Comparison of ENCODE assay signal across 9 cellular contexts in the genomic region with DNA sequence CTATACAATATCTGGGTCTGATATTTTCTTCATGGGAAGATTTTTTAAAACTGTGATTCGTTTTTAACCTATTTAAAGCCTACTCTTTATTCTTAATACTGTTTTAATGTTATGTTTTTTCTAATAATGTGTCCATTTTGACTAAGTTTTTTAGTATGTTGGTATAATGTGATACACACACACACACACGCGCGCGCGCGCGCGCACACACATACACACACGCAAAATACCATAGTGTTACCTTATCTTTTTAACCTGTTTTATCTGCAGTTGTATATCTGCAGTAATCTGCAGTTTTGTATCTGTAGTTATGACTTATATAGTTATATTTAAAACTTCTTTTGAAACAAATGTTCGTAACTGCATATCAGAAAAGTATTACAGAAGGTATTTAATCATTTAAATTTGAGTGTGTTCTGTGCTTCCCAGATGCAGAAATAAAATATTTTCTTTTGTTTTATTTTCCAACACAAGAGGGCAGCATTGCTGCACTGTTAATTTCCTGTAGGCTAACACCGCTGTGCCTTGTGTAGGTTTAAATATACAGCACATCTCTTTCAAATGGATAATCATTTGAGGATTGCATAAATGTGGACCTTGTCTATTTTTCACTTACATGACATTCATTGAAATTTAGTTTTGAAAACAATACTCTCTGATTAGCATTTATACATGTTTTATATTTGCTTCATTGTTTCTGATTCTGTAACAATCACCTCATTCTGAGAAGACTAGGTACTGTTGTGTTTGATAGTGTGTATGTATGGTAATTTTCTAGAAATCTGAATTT.
DNase-seq lines count a peak whose midpoint lies in the region; ATAC-seq and TF ChIP-seq lines count a peak whose summit lies in the region.
"Had no signal": no experiment of that assay in that cellular context is flagged by ENCODE, and none has a peak within 500 bp of the region (broad histone marks: within the 10 kb centered on the region; RNA-seq: fewer than 3 reads in every experiment).

No MANE protein-coding gene starts in this region.

- TF ChIP-seq CTCF in AG09309 (IDR thresholded peaks at IDR 0.05; ENCODE audit: control insufficient read depth, insufficient read depth, low read depth, low read length, missing control alignments): peak; percentile 59
- peak; percentile 56 to 90 (median 76) for TF ChIP-seq CTCF in heart left ventricle (IDR thresholded peaks at IDR 0.05)
- peak; percentile 63 to 78 (median 68) for TF ChIP-seq CTCF in gastrocnemius medialis (IDR thresholded peaks at IDR 0.05 in 4 of 5, conservative IDR thresholded peaks at IDR 0.05 in 1 of 5)

- H3K27me3 ChIP-seq in heart left ventricle (no peaks in the 10 kb centered on the region), gastrocnemius medialis (no peaks in the 10 kb centered on the region)
- H3K27me3 ChIP-seq: SJSA1 had no signal

- H3K27ac ChIP-seq in heart left ventricle: no peak overlapping the region
- no peak overlapping the region for H3K27ac ChIP-seq in gastrocnemius medialis
- H3K27ac ChIP-seq: SJSA1 had no signal

- in situ Hi-C loops in gastrocnemius medialis (cut with MboI; ENCODE audit: low sequenced_read_pairs in 4 of 4): loop anchor here in 2 of 4 donors (10.0 to 25.0 kb wide), 2 partner anchors 486 to 504 kb away; no protein-coding TSS in a partner anchor

- TF ChIP-seq POLR2A in heart left ventricle (IDR thresholded peaks at IDR 0.05) (no peak), gastrocnemius medialis (IDR thresholded peaks at IDR 0.05) (no peak)

- ATAC-seq in HG02870 (IDR thresholded peaks at IDR 0.05; ENCODE audit: unreplicated experiment) (peak; percentile 77), heart left ventricle (peak in 2 of 4 donors; percentile 27 to 54), gastrocnemius medialis (peak in 1 of 2 donors; percentile 52), GM21360 (IDR thresholded peaks at IDR 0.05; ENCODE audit: unreplicated experiment) (no peak)

- H3K4me3 ChIP-seq in AG09309 (ENCODE audit: control insufficient read depth, low read depth, low read length) (no peak overlapping the region), heart left ventricle (no peak overlapping the region), gastrocnemius medialis (no peak overlapping the region)
- H3K4me3 ChIP-seq: SJSA1 had no signal

- intact Hi-C loops in heart left ventricle (cut with DNase I): loop anchor here (1.0 to 5.0 kb wide), 6 partner anchors 284 to 549 kb away; no protein-coding TSS in a partner anchor
- intact Hi-C loops in gastrocnemius medialis (cut with DNase I; ENCODE audit: low total_unique reads): loop anchor here (1.0 kb wide), 2 partner anchors 284 to 488 kb away; no protein-coding TSS in a partner anchor

- H3K4me1 ChIP-seq in heart left ventricle: no peaks in the 10 kb centered on the region
- H3K4me1 ChIP-seq in gastrocnemius medialis: no peaks in the 10 kb centered on the region
- H3K4me1 ChIP-seq: SJSA1 had no signal

- DNase-seq in AG09309 (ENCODE audit: low read depth): no peak
- DNase-seq in GM04504 (ENCODE audit: low read depth): peak; percentile 23
- DNase-seq in NCI-H2171 treated with DMSO at 0.1 percent for 48 hours (lab: John Stamatoyannopoulos, UW): peak; percentile 37
- DNase-seq in activated gamma-delta T cell treated with Interleukin-2 at 50 U/mL for 16 hours: peak; percentile 16
- DNase-seq in heart left ventricle: no peak
- no peak for DNase-seq in gastrocnemius medialis

- 42 to 45% (median 42%) methylated on average over 12 of the region's 12 CpGs for WGBS in heart left ventricle, 4 donors

- no peaks in the 10 kb centered on the region for H3K36me3 ChIP-seq in heart left ventricle
- no peaks in the 10 kb centered on the region for H3K36me3 ChIP-seq in gastrocnemius medialis
- H3K36me3 ChIP-seq: SJSA1 had no signal

- no peaks in the 10 kb centered on the region for H3K9me3 ChIP-seq in heart left ventricle
- H3K9me3 ChIP-seq in gastrocnemius medialis: no peaks in the 10 kb centered on the region
- H3K9me3 ChIP-seq: SJSA1 had no signal

Comparison
In these comparisons a context has a peak if more than half of its experiments do, and no peak if none do; other contexts are left out.
1. DNase-seq: peak in GM04504 (single experiment), NCI-H2171 treated with DMSO at 0.1 percent for 48 hours (single experiment) and activated gamma-delta T cell treated with Interleukin-2 at 50 U/mL for 16 hours (single experiment); none in AG09309 (single experiment), heart left ventricle (0 of 5) and gastrocnemius medialis (0 of 2).
2. Peak in every context shown above with its lines, with median percentiles within 50 percentile points of each other: CTCF ChIP-seq.